Comparison of ENCODE assay signal across 1 cellular context in genomic region chr2:207113403-207113802, GRCh38.
TF ChIP-seq lines count a peak whose summit lies in the region.

No MANE protein-coding gene starts in this region.

TF ChIP-seq in HepG2, 621 proteins besides CTCF, POLR2A, EP300 and RAD21:
- TF ChIP-seq HNRNPK (IDR thresholded peaks at IDR 0.05; ENCODE audit: low read depth, low read length, poor library complexity, severe bottlenecking): peak; percentile 87
- TF ChIP-seq ZNF563 (CRISPR knock-in tag; IDR thresholded peaks at IDR 0.05): no peak
